In the genomic region with DNA sequence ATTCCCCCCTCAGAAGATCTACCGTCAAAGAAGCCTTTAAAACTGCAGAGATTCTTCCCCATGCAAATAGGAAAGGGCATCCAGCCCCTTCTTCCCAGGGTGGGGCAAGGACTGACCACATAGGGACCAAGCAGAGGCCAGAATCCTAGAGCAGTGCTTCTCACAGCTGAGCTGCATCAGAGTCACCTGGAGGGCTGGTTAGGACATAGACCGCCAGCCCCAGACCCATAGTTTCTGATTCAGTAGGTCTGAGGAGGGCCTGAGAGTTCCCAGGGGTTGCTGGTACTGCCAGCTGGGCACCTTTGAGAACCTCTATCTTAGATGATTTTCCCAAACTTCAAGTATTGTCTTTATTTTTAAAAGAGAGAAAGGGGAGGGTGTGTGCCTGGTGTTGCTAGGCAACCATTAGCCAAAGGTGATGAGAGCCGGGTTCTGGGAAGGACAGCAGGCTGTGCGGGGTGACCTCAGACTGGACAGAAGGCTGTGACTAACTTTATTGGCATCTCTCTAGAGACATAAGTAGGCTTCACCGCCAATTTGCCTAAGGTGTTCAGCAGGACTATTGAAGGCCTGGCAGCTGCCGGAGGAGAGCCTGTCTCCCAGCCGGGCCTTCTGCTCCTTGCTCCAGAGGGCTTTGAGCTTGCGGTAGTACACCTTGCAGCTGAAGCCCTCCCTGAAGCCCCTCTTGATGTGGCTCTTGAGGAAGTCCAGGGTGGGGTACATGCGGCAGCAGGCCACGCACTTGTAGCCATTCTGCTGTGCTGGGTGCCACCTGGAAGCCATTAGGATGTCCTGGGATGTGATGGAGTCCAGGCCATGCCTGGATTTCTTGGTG, we compare ENCODE assay signal across 18 cellular contexts. TPM values are rescaled to one million over a fixed set of nuclear protein-coding genes. Genes with fewer than 3 reads are reported as not detected.
A peak's percentile ranks its signal among the peaks of the same experiment; 100 is the strongest.
DNase-seq lines count a peak whose midpoint lies in the region; ATAC-seq lines count a peak whose summit lies in the region.
"Had no signal": no experiment of that assay in that cellular context is flagged by ENCODE, and none has a peak within 500 bp of the region (broad histone marks: within the 10 kb centered on the region; RNA-seq: fewer than 3 reads in every experiment).

No MANE protein-coding gene starts in this region.

- ATAC-seq in GM21529 (IDR thresholded peaks at IDR 0.05; ENCODE audit: unreplicated experiment) (no peak), GM21515 (IDR thresholded peaks at IDR 0.05; ENCODE audit: unreplicated experiment) (no peak), GM18520 (IDR thresholded peaks at IDR 0.05; ENCODE audit: unreplicated experiment) (no peak), HG02981 (IDR thresholded peaks at IDR 0.05; ENCODE audit: unreplicated experiment) (no peak)
- ATAC-seq: pancreas had no signal

- peak; percentile 95 for DNase-seq in A172 (ENCODE audit: low spot score)
- DNase-seq in HS-5 (ENCODE audit: low read depth): peak; percentile 67
- peak; percentile 39 for DNase-seq in T1000 (lab: John Stamatoyannopoulos, UW)
- DNase-seq in kidney glomerular epithelial cell (lab: John Stamatoyannopoulos, UW): peak; percentile 67
- DNase-seq: activated CD4-positive, alpha-beta T cell treated with anti-CD3 and anti-CD28 coated beads for 48 hours; DMS79; H9; heart right ventricle; NCI-H2081 treated with DMSO at 0.1 percent for 48 hours; NK-92 treated with Interleukin-12 subunit alpha and Interleukin-12 subunit beta, amount 100 ng/mL, for 24 hours; pancreas; stimulated activated CD4-positive, alpha-beta T cell treated with anti-CD3 and anti-CD28 coated beads, Interleukin-15, amount 100 ng/mL, for 24 hours had no signal

RNA-seq across cellular contexts. Expression of a gene that starts 2.9 kb away (rescaled TPM):
- total RNA-seq in A172 (2014; rRNA removed; shearing (Covaris generic)): not detected in 2 replicates
- total RNA-seq: activated T-helper 1 cell treated with anti-CD3 and anti-CD28 coated beads, Interleukin-12 subunit alpha, Interleukin-12 subunit beta, Interleukin-2, Interleukin-4 antibody, amounts not matched to agents 30 ng/mL and 10 ng/mL and 1 ng/mL, durations not matched to agents 14 hours and 24 hours and 36 hours; H9; heart right ventricle; pancreas; urinary bladder had no signal

RNA-seq across cellular contexts. Expression of a gene that starts 7.8 kb away (rescaled TPM):
- 1.9 and 2.9 TPM in 2 replicates for total RNA-seq in A172 (2014; rRNA removed; shearing (Covaris generic))
- total RNA-seq: activated T-helper 1 cell treated with anti-CD3 and anti-CD28 coated beads, Interleukin-12 subunit alpha, Interleukin-12 subunit beta, Interleukin-2, Interleukin-4 antibody, amounts not matched to agents 30 ng/mL and 10 ng/mL and 1 ng/mL, durations not matched to agents 14 hours and 24 hours and 36 hours had no signal

RNA-seq across cellular contexts. Expression of a gene that starts 38.2 kb away (rescaled TPM):
- 0.03 and 0.05 TPM in 2 replicates for total RNA-seq in A172 (2014; rRNA removed; shearing (Covaris generic))
- total RNA-seq: H9 had no signal

Comparison
In these comparisons a context has a peak if more than half of its experiments do, and no peak if none do; other contexts are left out.
1. DNase-seq: peak in every context shown above with its lines; median percentile 95 in A172; 67 in HS-5; 67 in kidney glomerular epithelial cell; 39 in T1000.